8 cellular contexts compared by ENCODE assay signal in the genomic region with DNA sequence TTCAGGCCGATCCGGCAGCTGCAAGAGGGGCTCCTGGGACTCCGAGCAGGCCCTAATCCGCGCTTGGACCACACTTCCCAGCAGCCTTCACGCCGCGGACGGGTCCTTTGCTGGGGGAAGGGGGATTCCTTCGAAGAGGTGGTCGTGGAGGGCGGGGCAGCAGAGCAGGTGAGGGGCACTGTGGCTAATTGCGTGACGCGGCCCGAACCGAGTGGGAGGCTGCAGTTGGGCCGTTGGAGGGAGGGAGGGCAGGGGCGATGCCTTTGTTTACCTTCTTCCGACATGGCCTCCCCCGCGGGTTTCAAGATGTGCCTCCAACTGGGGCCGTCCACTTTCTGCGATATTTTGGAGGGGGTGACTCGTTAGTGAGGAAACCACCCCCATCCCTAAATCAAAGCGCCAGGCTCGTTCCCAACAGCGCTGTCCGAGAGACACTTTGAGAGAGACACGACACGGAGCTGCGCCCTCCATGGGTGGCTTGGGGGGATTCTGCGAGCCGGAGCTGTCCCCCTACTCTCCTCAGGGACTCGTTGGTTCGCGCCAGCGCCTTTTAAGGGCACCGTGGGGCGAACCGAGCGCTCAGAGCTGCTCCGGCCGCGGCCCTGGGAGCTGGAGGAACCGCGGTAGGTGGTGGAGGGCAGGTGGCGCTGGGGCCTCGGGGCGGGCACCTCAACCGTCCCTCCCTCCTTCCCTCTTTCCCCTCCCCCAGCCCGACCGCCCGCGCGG. TPM values are rescaled to one million over a fixed set of nuclear protein-coding genes. Genes with fewer than 3 reads are reported as not detected.
DNase-seq lines count a peak whose midpoint lies in the region; ATAC-seq and TF ChIP-seq lines count a peak whose summit lies in the region.

Gene FAM53C (plus strand): TSS at position 582 of the 726 bp plus-strand sequence. CDS start 3,070 bp downstream, outside the sequence.

- ATAC-seq in GM21526 (IDR thresholded peaks at IDR 0.05; ENCODE audit: low FRiP score, unreplicated experiment), result peak; percentile 71
- peak; percentile 91 for ATAC-seq in IMR-90 (ENCODE audit: low read depth)

- peak within 1 kb of the TSS; percentile 99 for H2AFZ ChIP-seq in IMR-90 (replicated peaks; ENCODE audit: low read length, poor library complexity)
- peak within 1 kb of the TSS; percentile 88 for H2AFZ ChIP-seq in PC-9

- dilution Hi-C loops in IMR-90 (cut with HindIII; ENCODE audit: low sequenced_read_pairs, unreplicated experiment), result no loop called here

- H4K91ac ChIP-seq in IMR-90 (ENCODE audit: insufficient read depth, low read depth, low read length), result peak within 1 kb of the TSS; percentile 100

- in situ Hi-C loops in IMR-90 (cut with MboI; ENCODE audit: low sequenced_read_pairs), result no loop called here

- H3K9me1 ChIP-seq in IMR-90 (ENCODE audit: insufficient read depth, low read length), result peaks cover 15% of the 10 kb centered on the region

- H2BK5ac ChIP-seq in IMR-90 (ENCODE audit: low read depth, low read length, poor library complexity, severe bottlenecking), result peak within 1 kb of the TSS; percentile 98

- TF ChIP-seq POLR2A in IMR-90 (IDR thresholded peaks at IDR 0.05; ENCODE audit: low read depth, low read length), result peak; percentile 100

- H3K23ac ChIP-seq in IMR-90 (ENCODE audit: low read depth, low read length), result peak within 1 kb of the TSS; percentile 99

- H3K4me2 ChIP-seq in IMR-90 (ENCODE audit: low read depth, low read length) (peak within 1 kb of the TSS; percentile 99), PC-9 (peak within 1 kb of the TSS; percentile 78)

- peak within 1 kb of the TSS; percentile 87 for H2AK5ac ChIP-seq in IMR-90 (ENCODE audit: low read depth, low read length)

- H3F3A ChIP-seq in PC-9 (ENCODE audit: insufficient read depth, low read depth), result 0 out of 2 replicates have a peak, but pooled peaks cover 2% of the 10 kb centered on the region

- H2AK9ac ChIP-seq in IMR-90 (replicated peaks; ENCODE audit: low read depth, low read length, poor library complexity), result peak within 1 kb of the TSS; percentile 97

- no peak for TF ChIP-seq CTCF in IMR-90 (conservative IDR thresholded peaks at IDR 0.05; ENCODE audit: low read depth, low read length)
- no peak for TF ChIP-seq CTCF in PC-9 (conservative IDR thresholded peaks at IDR 0.05)
- no peak for TF ChIP-seq CTCF in epithelial cell of proximal tubule (conservative IDR thresholded peaks at IDR 0.05; ENCODE audit: low read depth, low read length)

- H3K79me2 ChIP-seq in PC-9 (ENCODE audit: low read depth), result peaks cover 43% of the 10 kb centered on the region

- peak within 1 kb of the TSS; percentile 65 for H3K4me3 ChIP-seq in IMR-90 (ENCODE audit: insufficient read depth, low read depth, low read length)
- peak within 1 kb of the TSS; percentile 60 for H3K4me3 ChIP-seq in PC-9
- peak within 1 kb of the TSS; percentile 88 for H3K4me3 ChIP-seq in epithelial cell of proximal tubule (ENCODE audit: low read depth, low read length)
- peak within 1 kb of the TSS; percentile 79 for H3K4me3 ChIP-seq in mucosa of stomach (ENCODE audit: low read length)

- peak within 1 kb of the TSS; percentile 100 for H2BK15ac ChIP-seq in IMR-90 (ENCODE audit: low read depth, low read length)

- H4K20me1 ChIP-seq in IMR-90 (ENCODE audit: insufficient read depth, low read length) (peaks cover 30% of the 10 kb centered on the region), PC-9 (ENCODE audit: insufficient read depth) (no peaks in the 10 kb centered on the region; the same call in 1 of the 2 replicates)

- no peaks in the 10 kb centered on the region for H3K27me3 ChIP-seq in IMR-90 (ENCODE audit: control insufficient read depth, insufficient read depth, low read length)
- H3K27me3 ChIP-seq in PC-9 (ENCODE audit: insufficient read depth, low read depth), result no peaks in the 10 kb centered on the region
- H3K27me3 ChIP-seq in mucosa of stomach (ENCODE audit: control insufficient read depth, insufficient read depth, low read length), result no peaks in the 10 kb centered on the region

- intact Hi-C loops in IMR-90 (cut with micrococcal nuclease) (no loop called here), PC-9 (cut with micrococcal nuclease; ENCODE audit: unreplicated experiment) (loop anchor here (1.0 kb wide), 1 partner anchor 15 kb away; no protein-coding TSS in a partner anchor)

- CTCF ChIA-PET in IMR-90 (lab: Yijun Ruan, JAX), result interaction anchor here (1.6 kb wide), 1 partner anchor 14 kb away, joined by 8 read pairs; no protein-coding TSS in a partner anchor
- CTCF ChIA-PET in PC-9 (lab: Charles Lee), result interaction anchor here (1.1 kb wide), 1 partner anchor 15 kb away, joined by 6 read pairs; the partner anchor contains the start of gene KDM3B

- H3K14ac ChIP-seq in IMR-90 (replicated peaks; ENCODE audit: low read depth, low read length), result peak within 1 kb of the TSS; percentile 100

- H3K27ac ChIP-seq in IMR-90 (ENCODE audit: insufficient read depth, low read length) (peak within 1 kb of the TSS; percentile 97), PC-9 (peak within 1 kb of the TSS; percentile 90)

- whole genome bisulfite sequencing in IMR-90 (ENCODE audit: extremely low coverage in 2 of 2, insufficient read length in 1 of 2), 2 experiments, result no CpG with 5 or more reads among the region's 56 CpGs

- peaks cover 10% of the 10 kb centered on the region for H3K36me3 ChIP-seq in IMR-90 (ENCODE audit: control insufficient read depth, insufficient read depth, low read length)
- H3K36me3 ChIP-seq in PC-9 (ENCODE audit: low read depth), result peaks cover 19% of the 10 kb centered on the region
- H3K36me3 ChIP-seq in mucosa of stomach (ENCODE audit: control insufficient read depth, insufficient read depth, low read length), result no peaks in the 10 kb centered on the region

- H3K4me1 ChIP-seq in IMR-90 (ENCODE audit: control insufficient read depth, insufficient read depth, low read length) (peaks cover 3% of the 10 kb centered on the region), PC-9 (replicated peaks; ENCODE audit: insufficient read depth) (peaks cover 9% of the 10 kb centered on the region), mucosa of stomach (ENCODE audit: control insufficient read depth, insufficient read depth, low read length) (peaks cover 10% of the 10 kb centered on the region)

- peak within 1 kb of the TSS; percentile 99 for H3K56ac ChIP-seq in IMR-90 (ENCODE audit: extremely low read depth, insufficient read depth, low read length)

- H3K9ac ChIP-seq in IMR-90 (ENCODE audit: low read depth, low read length), result peak within 1 kb of the TSS; percentile 96
- peak within 1 kb of the TSS; percentile 91 for H3K9ac ChIP-seq in mucosa of stomach (ENCODE audit: low read length)

- BruUV-seq in IMR-90 (replicated peaks; lab: Mats Ljungman, UMichigan), result no TSS peak
- BruUV-seq in PC-9 (replicated peaks; lab: Mats Ljungman, UMichigan), result no TSS peak

- DNase-seq in DMS 273 treated with DMSO at 0.1 percent for 48 hours (lab: John Stamatoyannopoulos, UW) (peak; percentile 73), IMR-90 (peak; percentile 89), PC-9 (peak; percentile 73 to 98), epithelial cell of proximal tubule (ENCODE audit: low read depth) (peak; percentile 69)
- DNase-seq in activated T-cell treated with anti-CD3 and anti-CD28 coated beads, Interleukin-2, amount 50 U/mL, for 1 hour, result peak; percentile 96
- peak; percentile 95 for DNase-seq in stimulated activated CD8-positive, alpha-beta memory T cell treated with anti-CD3 and anti-CD28 coated beads, Interleukin-4, amount 100 ng/mL, for 48 hours

- peak within 1 kb of the TSS; percentile 82 for H4K5ac ChIP-seq in IMR-90 (ENCODE audit: low read depth, low read length)

- peak; percentile 21 for TF ChIP-seq RAD21 in IMR-90 (IDR thresholded peaks at IDR 0.05; ENCODE audit: low read length)

- H3K9me2 ChIP-seq in PC-9 (ENCODE audit: insufficient read depth), result no peaks in the 10 kb centered on the region

- H3K18ac ChIP-seq in IMR-90 (ENCODE audit: low read depth, low read length), result peak within 1 kb of the TSS; percentile 92

- H3K79me1 ChIP-seq in IMR-90 (ENCODE audit: low read depth in 1 of 2, low read length in 2 of 2), result peaks cover 7 to 41% of the 10 kb centered on the region in 2 experiments; a peak in 3 of 4 replicates

- POLR2A ChIA-PET in IMR-90 (lab: Charles Lee; ENCODE audit: unreplicated experiment) (interaction anchor here (0.5 to 0.6 kb wide), 2 partner anchors 14 to 1772 kb away, joined by 3 to 5 read pairs; partner anchors contain the start of gene KDM3B), PC-9 (lab: Charles Lee; ENCODE audit: unreplicated experiment) (interaction anchor here (0.5 to 1.0 kb wide), 10 partner anchors 9 to 1604 kb away, joined by 3 to 24 read pairs (median 4); partner anchors contain the start of genes KDM3B and SPATA24)

- peak within 1 kb of the TSS; percentile 100 for H2BK120ac ChIP-seq in IMR-90 (ENCODE audit: low read depth, low read length)

- peak within 1 kb of the TSS; percentile 100 for H3K4ac ChIP-seq in IMR-90 (ENCODE audit: low read depth, low read length)

- H2BK20ac ChIP-seq in IMR-90 (ENCODE audit: low read depth, low read length), result peak within 1 kb of the TSS; percentile 99

- H4K8ac ChIP-seq in IMR-90 (ENCODE audit: low read depth in 2 of 2, low read length in 2 of 2), result peak within 1 kb of the TSS; percentile 95 to 96

- H3K9me3 ChIP-seq in IMR-90 (ENCODE audit: control insufficient read depth, insufficient read depth, low read length) (no peaks in the 10 kb centered on the region), PC-9 (ENCODE audit: insufficient read depth, low read depth) (no peaks in the 10 kb centered on the region), mucosa of stomach (ENCODE audit: control insufficient read depth, low read length) (no peaks in the 10 kb centered on the region)

TF ChIP-seq in IMR-90, 13 proteins besides CTCF, POLR2A, EP300 and RAD21 (continues in another document):
- TF ChIP-seq NFE2L2 (IDR thresholded peaks at IDR 0.05; ENCODE audit: low read depth, low read length), result 0 out of 2 replicates have a peak, but pooled peaks have one; percentile 18
- no peak for TF ChIP-seq CEBPB (IDR thresholded peaks at IDR 0.05; ENCODE audit: low read depth, low read length)
- TF ChIP-seq CHD1 (IDR thresholded peaks at IDR 0.05; ENCODE audit: low read depth, low read length), result peak; percentile 92; the same call in 1 of the 2 replicates
- TF ChIP-seq BHLHE40 (IDR thresholded peaks at IDR 0.05; ENCODE audit: low read depth, low read length), result peak; percentile 97
- TF ChIP-seq, protein P1, sequence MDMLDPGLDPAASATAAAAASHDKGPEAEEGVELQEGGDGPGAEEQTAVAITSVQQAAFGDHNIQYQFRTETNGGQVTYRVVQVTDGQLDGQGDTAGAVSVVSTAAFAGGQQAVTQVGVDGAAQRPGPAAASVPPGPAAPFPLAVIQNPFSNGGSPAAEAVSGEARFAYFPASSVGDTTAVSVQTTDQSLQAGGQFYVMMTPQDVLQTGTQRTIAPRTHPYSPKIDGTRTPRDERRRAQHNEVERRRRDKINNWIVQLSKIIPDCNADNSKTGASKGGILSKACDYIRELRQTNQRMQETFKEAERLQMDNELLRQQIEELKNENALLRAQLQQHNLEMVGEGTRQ (IDR thresholded peaks at IDR 0.05; ENCODE audit: low read depth, low read length), result peak; percentile 20; the same call in 1 of the 2 replicates

RNA-seq across cellular contexts. Expression of gene FAM53C, which starts in this region (rescaled TPM):
- total RNA-seq in IMR-90 (2012; rRNA removed) (21.5 and 23.1 TPM in 2 replicates), PC-9 (2021) (46.6 and 65.1 TPM in 2 replicates), epithelial cell of proximal tubule (13.7 and 34.7 TPM in 2 replicates)
- polyA plus RNA-seq in IMR-90 (2012; rRNA removed), result 25.6 and 27.5 TPM in 2 replicates
- polyA plus RNA-seq in IMR-90 (2012; cell fraction: cytosol; rRNA removed), result 11.1 and 15.5 TPM in 2 replicates
- polyA plus RNA-seq in IMR-90 (2012; cell fraction: nucleus; rRNA removed; ENCODE audit: low replicate concordance), result 28.5 and 38.9 TPM in 2 replicates

Comparison
In these comparisons a context has a peak if more than half of its experiments do, and no peak if none do; other contexts are left out.
1. Peak in every context shown above with its lines: DNase-seq, ATAC-seq, H3K4me3 ChIP-seq and H3K27ac ChIP-seq.